ENCODE assay signal across 1 cellular context in genomic region chr7:47470567-47471357, GRCh38.
TF ChIP-seq lines count a peak whose summit lies in the region.

No MANE protein-coding gene starts in this region.

TF ChIP-seq in HepG2, 621 proteins besides CTCF, POLR2A, EP300 and RAD21 (continued from another document and continues in another):
- TF ChIP-seq NCOA2 (CRISPR knock-in tag; IDR thresholded peaks at IDR 0.05) (peak; percentile 93), STAT5B (CRISPR knock-in tag; IDR thresholded peaks at IDR 0.05) (no peak), ETV5 (CRISPR knock-in tag; IDR thresholded peaks at IDR 0.05; ENCODE audit: borderline replicate concordance) (peak; percentile 22; the same call in 1 of the 2 replicates), FOXC1 (CRISPR knock-in tag; IDR thresholded peaks at IDR 0.05; ENCODE audit: borderline replicate concordance) (peak; percentile 35; the same call in 1 of the 2 replicates), GATAD1 (CRISPR knock-in tag; IDR thresholded peaks at IDR 0.05) (0 out of 2 replicates have a peak, but pooled peaks have one; percentile 21), HMG20A (CRISPR knock-in tag; IDR thresholded peaks at IDR 0.05; ENCODE audit: borderline replicate concordance) (peak; percentile 34), SRY (CRISPR knock-in tag; IDR thresholded peaks at IDR 0.05) (0 out of 2 replicates have a peak, but pooled peaks have one; percentile 60), ZNF343 (CRISPR knock-in tag; IDR thresholded peaks at IDR 0.05) (no peak), MYNN (CRISPR knock-in tag; IDR thresholded peaks at IDR 0.05; ENCODE audit: low read depth) (no peak), KLF6 (CRISPR knock-in tag; IDR thresholded peaks at IDR 0.05) (no peak; the same call in 1 of the 2 replicates), HIVEP1 (CRISPR knock-in tag; IDR thresholded peaks at IDR 0.05) (peak; percentile 64; the same call in 1 of the 2 replicates), ELF3 (CRISPR knock-in tag; IDR thresholded peaks at IDR 0.05) (peak; percentile 16; the same call in 1 of the 2 replicates), ARNTL (CRISPR knock-in tag; IDR thresholded peaks at IDR 0.05) (peak; percentile 70; the same call in 1 of the 2 replicates), SKIL (CRISPR knock-in tag; IDR thresholded peaks at IDR 0.05; ENCODE audit: borderline replicate concordance) (peak; percentile 15; the same call in 1 of the 2 replicates), SP2 (CRISPR knock-in tag; IDR thresholded peaks at IDR 0.05) (no peak), GZF1 (CRISPR knock-in tag; IDR thresholded peaks at IDR 0.05) (peak; percentile 37; the same call in 1 of the 2 replicates), NRL (CRISPR knock-in tag; IDR thresholded peaks at IDR 0.05; ENCODE audit: borderline replicate concordance) (peak; percentile 37; the same call in 1 of the 2 replicates), DBP (CRISPR knock-in tag; IDR thresholded peaks at IDR 0.05; ENCODE audit: not compliant biosample characterization) (no peak), ZBTB38 (CRISPR knock-in tag; IDR thresholded peaks at IDR 0.05) (peak; percentile 32; the same call in 1 of the 2 replicates), DPF2 (CRISPR knock-in tag; IDR thresholded peaks at IDR 0.05; ENCODE audit: borderline replicate concordance, low read depth) (peak; percentile 69), ZNF160 (CRISPR knock-in tag; IDR thresholded peaks at IDR 0.05) (peak; percentile 53; the same call in 1 of the 2 replicates), ZNF615 (CRISPR knock-in tag; IDR thresholded peaks at IDR 0.05; ENCODE audit: borderline replicate concordance) (0 out of 2 replicates have a peak, but pooled peaks have one; percentile 76), ATF2 (CRISPR knock-in tag; IDR thresholded peaks at IDR 0.05) (peak; percentile 57; the same call in 1 of the 2 replicates), GFI1 (CRISPR knock-in tag; IDR thresholded peaks at IDR 0.05; ENCODE audit: borderline replicate concordance) (peak; percentile 93), KDM6A (CRISPR knock-in tag; IDR thresholded peaks at IDR 0.05; ENCODE audit: low read depth) (peak; percentile 55; the same call in 1 of the 2 replicates), MIER3 (CRISPR knock-in tag; IDR thresholded peaks at IDR 0.05; ENCODE audit: borderline replicate concordance) (peak; percentile 33; the same call in 1 of the 2 replicates), NR2F6 (IDR thresholded peaks at IDR 0.05) (peak; percentile 76), NR2F6 (CRISPR knock-in tag; IDR thresholded peaks at IDR 0.05) (peak; percentile 73), TRIM22 (IDR thresholded peaks at IDR 0.05) (no peak), ZBTB25 (CRISPR knock-in tag; IDR thresholded peaks at IDR 0.05) (peak; percentile 25; the same call in 1 of the 2 replicates), ZBTB20 (CRISPR knock-in tag; IDR thresholded peaks at IDR 0.05; ENCODE audit: borderline replicate concordance, low read depth) (no peak), RXRA (CRISPR knock-in tag; IDR thresholded peaks at IDR 0.05) (peak; percentile 90), RFX3 (CRISPR knock-in tag; IDR thresholded peaks at IDR 0.05) (0 out of 2 replicates have a peak, but pooled peaks have one; percentile 7), ZNF609 (CRISPR knock-in tag; IDR thresholded peaks at IDR 0.05; ENCODE audit: borderline replicate concordance) (peak; percentile 84), ZNF274 (CRISPR knock-in tag; IDR thresholded peaks at IDR 0.05) (peak; percentile 54; the same call in 1 of the 2 replicates), HNRNPL (IDR thresholded peaks at IDR 0.05; ENCODE audit: low read depth, low read length) (peak; percentile 95), ZFAT (CRISPR knock-in tag; conservative IDR thresholded peaks at IDR 0.05) (no peak), CBX5 (CRISPR knock-in tag; IDR thresholded peaks at IDR 0.05; ENCODE audit: borderline replicate concordance) (0 out of 2 replicates have a peak, but pooled peaks have one; percentile 47), CENPBD1 (CRISPR knock-in tag; IDR thresholded peaks at IDR 0.05; ENCODE audit: borderline replicate concordance, low read depth) (no peak), FOXP4 (CRISPR knock-in tag; IDR thresholded peaks at IDR 0.05) (peak; percentile 73), MEF2D (CRISPR knock-in tag; IDR thresholded peaks at IDR 0.05) (peak; percentile 89), ZFP91 (CRISPR knock-in tag; IDR thresholded peaks at IDR 0.05; ENCODE audit: borderline replicate concordance) (peak; percentile 55; the same call in 1 of the 2 replicates), FOXK1 (CRISPR knock-in tag; IDR thresholded peaks at IDR 0.05; ENCODE audit: borderline replicate concordance, low read depth) (peak; percentile 57; the same call in 1 of the 2 replicates), MAZ (IDR thresholded peaks at IDR 0.05; ENCODE audit: borderline replicate concordance, low read depth, low read length) (no peak; the same call in 1 of the 2 replicates), MAZ (CRISPR knock-in tag; IDR thresholded peaks at IDR 0.05; ENCODE audit: low read depth) (no peak), HMG20B (CRISPR knock-in tag; conservative IDR thresholded peaks at IDR 0.05) (peak; percentile 74; the same call in 1 of the 2 replicates), ZNF335 (CRISPR knock-in tag; IDR thresholded peaks at IDR 0.05) (peak; percentile 87), PHF21A (CRISPR knock-in tag; IDR thresholded peaks at IDR 0.05) (peak; percentile 97), ZKSCAN5 (CRISPR knock-in tag; IDR thresholded peaks at IDR 0.05) (no peak), DNMT3B (CRISPR knock-in tag; conservative IDR thresholded peaks at IDR 0.05) (no peak), NR2F2 (IDR thresholded peaks at IDR 0.05; ENCODE audit: borderline replicate concordance, low read depth) (peak; percentile 46; the same call in 1 of the 2 replicates), ZNF580 (CRISPR knock-in tag; IDR thresholded peaks at IDR 0.05; ENCODE audit: borderline replicate concordance, low read depth) (peak; percentile 68; the same call in 1 of the 2 replicates)
